35 cellular contexts compared by ENCODE assay signal in the genomic region with DNA sequence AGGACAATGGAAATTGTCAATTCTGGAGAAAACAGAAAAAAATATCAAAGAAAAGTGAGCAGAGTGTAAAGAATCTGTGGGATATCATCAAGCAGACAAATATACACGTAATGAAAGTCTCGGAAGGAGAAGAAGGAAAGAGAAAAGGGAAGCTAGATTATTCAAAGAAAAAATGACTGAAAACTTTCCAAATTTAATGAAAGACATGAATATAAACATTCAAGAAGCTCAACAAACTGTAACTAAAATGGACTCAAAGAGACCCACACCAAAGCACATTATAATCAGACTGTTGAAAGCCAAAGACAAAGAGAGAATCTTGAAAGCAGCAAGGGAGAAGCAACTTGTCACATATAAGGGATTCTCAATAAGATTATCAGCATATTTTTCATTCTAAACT.
"Had no signal": no experiment of that assay in that cellular context is flagged by ENCODE, and none has a peak within 500 bp of the region (broad histone marks: within the 10 kb centered on the region; RNA-seq: fewer than 3 reads in every experiment).

No MANE protein-coding gene starts in this region.

- H3K9me3 ChIP-seq: MG63 had no signal

- H3K4me3 ChIP-seq: MG63 had no signal

- DNase-seq: Karpas-422, Kasumi-1, MG63, MM.1S, MV-4-11, NCI-H1048, NCI-H1092, NCI-H1092 treated with DMSO at 0.1 percent for 48 hours, NCI-H1105, NCI-H1105 treated with DMSO at 0.1 percent for 48 hours, NCI-H1417, NCI-H1417 treated with DMSO at 0.1 percent for 48 hours, NCI-H1436, NCI-H1436 treated with DMSO at 0.1 percent for 48 hours, NCI-H146, NCI-H1694, NCI-H1694 treated with DMSO at 0.1 percent for 48 hours, NCI-H187, NCI-H187 treated with DMSO at 0.1 percent for 48 hours, NCI-H1930, NCI-H2029, NCI-H2029 treated with DMSO at 0.1 percent for 48 hours, NCI-H2081, NCI-H2081 treated with DMSO at 0.1 percent for 48 hours, NCI-H2107, NCI-H2171, NCI-H2171 treated with DMSO at 0.1 percent for 48 hours, NCI-H226, NCI-H345, NCI-H446, NCI-H446 treated with DMSO at 0.1 percent for 48 hours, NCI-H510A, NCI-H510A treated with DMSO at 0.1 percent for 48 hours, NCI-H524, NCI-H524 treated with DMSO at 0.1 percent for 48 hours had no signal

- H3K36me3 ChIP-seq: MG63 had no signal

- H3K27me3 ChIP-seq: MG63 had no signal
